1 cellular context compared by ENCODE assay signal in genomic region chr16:11016524-11016988, GRCh38.
TF ChIP-seq lines count a peak whose summit lies in the region.

No MANE protein-coding gene starts in this region.

TF ChIP-seq in HCT116, 20 proteins besides CTCF, POLR2A, EP300 and RAD21 (continued from another document):
- no peak for TF ChIP-seq MAX (IDR thresholded peaks at IDR 0.05)
- no peak for TF ChIP-seq CEBPB (IDR thresholded peaks at IDR 0.05; ENCODE audit: low read depth)
